ENCODE assay signal across 13 cellular contexts in the genomic region with DNA sequence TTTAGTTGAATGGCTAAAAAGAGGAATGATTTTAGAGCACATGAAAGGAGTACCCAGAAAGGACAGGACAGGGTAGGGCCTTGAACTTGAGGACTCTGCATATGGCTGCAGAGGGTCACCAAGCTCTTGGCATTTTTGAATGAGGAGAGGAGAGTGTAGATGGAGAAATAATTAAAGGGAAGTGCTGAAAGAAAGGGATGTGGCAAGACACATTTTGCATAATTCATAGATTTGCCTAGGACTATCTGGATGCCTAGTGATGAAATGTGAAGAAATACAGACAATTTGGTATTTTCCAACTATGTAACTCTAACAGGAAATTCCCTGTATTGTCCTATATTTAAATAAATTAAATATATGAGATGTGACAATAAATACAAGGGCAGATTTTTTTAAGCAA. TPM values are rescaled to one million over a fixed set of nuclear protein-coding genes. Genes with fewer than 3 reads are reported as not detected.
DNase-seq lines count a peak whose midpoint lies in the region; ATAC-seq and TF ChIP-seq lines count a peak whose summit lies in the region.
"Had no signal": no experiment of that assay in that cellular context is flagged by ENCODE, and none has a peak within 500 bp of the region (broad histone marks: within the 10 kb centered on the region; RNA-seq: fewer than 3 reads in every experiment).

No MANE protein-coding gene starts in this region.

- H3K4me1 ChIP-seq in SK-N-SH (ENCODE audit: control insufficient read depth in 1 of 2, insufficient read depth in 2 of 2, low read depth in 1 of 2, low read length in 1 of 2), result no peaks in the 10 kb centered on the region; a peak in 2 of 4 replicates

- peaks cover 13 to 29% of the 10 kb centered on the region in 2 donors for H3K4me1 Mint-ChIP-seq in stimulated activated naive B cell treated with anti-CD40 and anti-IgM and Interleukin-4, amounts not matched to agents 10 μg/mL and 1 μg/mL and 100 μg/mL, for 72 hours
- peaks cover 31% of the 10 kb centered on the region for H3K4me1 Mint-ChIP-seq in activated T-cell treated with anti-CD3 and anti-CD28 coated beads, Interleukin-2, amount 50 U/mL, for 4 hours (ENCODE audit: low read depth)

- H3K9me2 ChIP-seq in SK-N-SH, result no peaks in the 10 kb centered on the region

- H3K79me2 ChIP-seq in SK-N-SH (ENCODE audit: insufficient read depth), result no peaks in the 10 kb centered on the region

- no peak for TF ChIP-seq EP300 in SK-N-SH (IDR thresholded peaks at IDR 0.05; ENCODE audit: borderline replicate concordance in 1 of 2, low read depth in 1 of 2, low read length in 1 of 2)

- no peaks in the 10 kb centered on the region for H3K9me3 ChIP-seq in SK-N-SH

- H3K27me3 Mint-ChIP-seq in stimulated activated naive B cell treated with anti-CD40 and anti-IgM and Interleukin-4, amounts not matched to agents 10 μg/mL and 1 μg/mL and 100 μg/mL, for 72 hours, result no peaks in the 10 kb centered on the region
- no peaks in the 10 kb centered on the region for H3K27me3 Mint-ChIP-seq in activated T-cell treated with anti-CD3 and anti-CD28 coated beads, Interleukin-2, amount 50 U/mL, for 4 hours (ENCODE audit: low read depth)

- no peak overlapping the region for H3K4me2 ChIP-seq in SK-N-SH

- H3K27me3 ChIP-seq in SK-N-SH (ENCODE audit: insufficient read depth), result no peaks in the 10 kb centered on the region

- no peaks in the 10 kb centered on the region for H4K20me1 ChIP-seq in SK-N-SH (ENCODE audit: insufficient read depth)

- POLR2A ChIA-PET in SK-N-SH (lab: Yijun Ruan, JAX), result no interaction called here

- in situ Hi-C loops in KBM-7 (cut with MboI; ENCODE audit: low pct_unique_long_range_greater_than_20kb, low sequenced_read_pairs), result no loop called here

- H3K4me3 Mint-ChIP-seq in stimulated activated naive B cell treated with anti-CD40 and anti-IgM and Interleukin-4, amounts not matched to agents 10 μg/mL and 1 μg/mL and 100 μg/mL, for 72 hours, result no peak overlapping the region
- no peak overlapping the region for H3K4me3 Mint-ChIP-seq in activated T-cell treated with anti-CD3 and anti-CD28 coated beads, Interleukin-2, amount 50 U/mL, for 4 hours
- H3K4me3 Mint-ChIP-seq: nephron had no signal

- no peak overlapping the region for H3K9ac ChIP-seq in SK-N-SH

- no peak for TF ChIP-seq RAD21 in SK-N-SH (IDR thresholded peaks at IDR 0.05; ENCODE audit: low read length)

- no peak for TF ChIP-seq CTCF in SK-N-SH (IDR thresholded peaks at IDR 0.05)

- H3K27ac ChIP-seq in SK-N-SH (ENCODE audit: low read depth in 2 of 2, low read length in 1 of 2), result no peak overlapping the region
- H3K27ac ChIP-seq: 22Rv1 had no signal

- ATAC-seq in SK-N-SH treated with all-trans-retinoic acid at 6 μM for 48 hours, result no peak
- ATAC-seq in stimulated activated naive B cell treated with anti-CD40 and anti-IgM and Interleukin-4, amounts not matched to agents 10 μg/mL and 1 μg/mL and 100 μg/mL, for 72 hours (replicated peaks), result peak; percentile 19 to 27
- no peak for ATAC-seq in activated T-cell treated with anti-CD3 and anti-CD28 coated beads, Interleukin-2, amount 50 U/mL, for 4 hours

- H3K36me3 ChIP-seq in SK-N-SH (replicated peaks in 1 of 2; ENCODE audit: control insufficient read depth in 1 of 2, insufficient read depth in 2 of 2, low read length in 1 of 2), result no peaks in the 10 kb centered on the region

- no peaks in the 10 kb centered on the region for H3K9me3 Mint-ChIP-seq in stimulated activated naive B cell treated with anti-CD40 and anti-IgM and Interleukin-4, amounts not matched to agents 10 μg/mL and 1 μg/mL and 100 μg/mL, for 72 hours
- no peaks in the 10 kb centered on the region for H3K9me3 Mint-ChIP-seq in activated T-cell treated with anti-CD3 and anti-CD28 coated beads, Interleukin-2, amount 50 U/mL, for 4 hours
- H3K9me3 Mint-ChIP-seq: nephron had no signal

- no peak overlapping the region for H3K4me3 ChIP-seq in SK-N-SH (ENCODE audit: low read depth in 2 of 2, low read length in 1 of 2)

- H3K36me3 Mint-ChIP-seq in stimulated activated naive B cell treated with anti-CD40 and anti-IgM and Interleukin-4, amounts not matched to agents 10 μg/mL and 1 μg/mL and 100 μg/mL, for 72 hours, result no peaks in the 10 kb centered on the region
- H3K36me3 Mint-ChIP-seq in activated T-cell treated with anti-CD3 and anti-CD28 coated beads, Interleukin-2, amount 50 U/mL, for 4 hours (ENCODE audit: insufficient read depth), result no peaks in the 10 kb centered on the region

- CTCF ChIA-PET in SK-N-SH (lab: Yijun Ruan, JAX), result interaction anchor here (0.8 to 4.5 kb wide), 11 partner anchors 9 to 449 kb away, joined by 3 to 23 read pairs (median 5); a partner anchor contains a TSS

- H3K27ac Mint-ChIP-seq in stimulated activated naive B cell treated with anti-CD40 and anti-IgM and Interleukin-4, amounts not matched to agents 10 μg/mL and 1 μg/mL and 100 μg/mL, for 72 hours, result no peak overlapping the region

- no peaks in the 10 kb centered on the region for H3F3A ChIP-seq in SK-N-SH (replicated peaks; ENCODE audit: insufficient read depth)

- peak overlapping the region; percentile 17; the same call in 1 of the 2 replicates for H2AFZ ChIP-seq in SK-N-SH (ENCODE audit: low read depth)

- no peak for DNase-seq in SK-N-SH
- peak; percentile 39 for DNase-seq in KBM-7
- peak; percentile 60 for DNase-seq in amniotic epithelial cell (ENCODE audit: low read depth)
- DNase-seq in stimulated activated naive B cell treated with anti-CD40 and anti-IgM and Interleukin-4, amounts not matched to agents 10 μg/mL and 1 μg/mL and 100 μg/mL, for 72 hours, result no peak
- no peak for DNase-seq in hepatic stellate cell (ENCODE audit: low spot score)
- no peak for DNase-seq in DMS 273 treated with DMSO at 0.1 percent for 48 hours (lab: John Stamatoyannopoulos, UW)
- no peak for DNase-seq in activated T-cell treated with anti-CD3 and anti-CD28 coated beads, Interleukin-2, amount 50 U/mL, for 4 hours
- DNase-seq: DMS79; NCI-H2029; stimulated activated CD4-positive, alpha-beta T cell treated with anti-CD3 and anti-CD28 coated beads, Interleukin-12 subunit alpha, Interleukin-12 subunit beta, amount 100 ng/mL, for 4 hours had no signal

TF ChIP-seq in SK-N-SH, 30 proteins besides CTCF, POLR2A, EP300 and RAD21 (continues in another document):
- TF ChIP-seq, protein P1, sequence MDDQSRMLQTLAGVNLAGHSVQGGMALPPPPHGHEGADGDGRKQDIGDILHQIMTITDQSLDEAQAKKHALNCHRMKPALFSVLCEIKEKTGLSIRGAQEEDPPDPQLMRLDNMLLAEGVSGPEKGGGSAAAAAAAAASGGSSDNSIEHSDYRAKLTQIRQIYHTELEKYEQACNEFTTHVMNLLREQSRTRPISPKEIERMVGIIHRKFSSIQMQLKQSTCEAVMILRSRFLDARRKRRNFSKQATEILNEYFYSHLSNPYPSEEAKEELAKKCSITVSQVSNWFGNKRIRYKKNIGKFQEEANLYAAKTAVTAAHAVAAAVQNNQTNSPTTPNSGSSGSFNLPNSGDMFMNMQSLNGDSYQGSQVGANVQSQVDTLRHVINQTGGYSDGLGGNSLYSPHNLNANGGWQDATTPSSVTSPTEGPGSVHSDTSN (IDR thresholded peaks at IDR 0.05), result no peak
- no peak for TF ChIP-seq RXRA (IDR thresholded peaks at IDR 0.05; ENCODE audit: borderline replicate concordance, low read depth)
- no peak for TF ChIP-seq FOSL2 (IDR thresholded peaks at IDR 0.05; ENCODE audit: borderline replicate concordance, low read depth)

TF ChIP-seq in SK-N-SH treated with all-trans-retinoic acid at 6 μM for 48 hours, 23 proteins besides CTCF, POLR2A, EP300 and RAD21:
- no peak for TF ChIP-seq ZNF8 (CRISPR knock-in tag; IDR thresholded peaks at IDR 0.05)
- TF ChIP-seq OSR1 (CRISPR knock-in tag; IDR thresholded peaks at IDR 0.05), result no peak
- no peak for TF ChIP-seq ZFP30 (CRISPR knock-in tag; IDR thresholded peaks at IDR 0.05)
- no peak for TF ChIP-seq TCF4 (CRISPR knock-in tag; IDR thresholded peaks at IDR 0.05; ENCODE audit: borderline replicate concordance)
- no peak for TF ChIP-seq PPARA (CRISPR knock-in tag; IDR thresholded peaks at IDR 0.05; ENCODE audit: borderline replicate concordance)
- no peak for TF ChIP-seq ZC3H10 (CRISPR knock-in tag; IDR thresholded peaks at IDR 0.05)
- TF ChIP-seq BACH2 (CRISPR knock-in tag; IDR thresholded peaks at IDR 0.05; ENCODE audit: borderline replicate concordance), result no peak
TF ChIP-seq in SK-N-SH treated with all-trans-retinoic acid at 6 μM for 48 hours: peak in this region for 0.

RNA-seq across cellular contexts. Expression of a gene that starts 27.5 kb away (rescaled TPM):
- 7.4 and 11.2 TPM in 2 replicates for polyA plus RNA-seq in SK-N-SH (2012; rRNA removed)
- 4.4 and 4.6 TPM in 2 replicates for polyA plus RNA-seq in SK-N-SH (2012; cell fraction: cytosol; rRNA removed)
- 18.5 and 41.5 TPM in 2 replicates for polyA plus RNA-seq in SK-N-SH (2012; cell fraction: nucleus; rRNA removed)
- total RNA-seq in activated T-cell treated with anti-CD3 and anti-CD28 coated beads, Interleukin-2, amount 50 U/mL, for 4 hours, result 10 to 100 TPM; 10.6 to 11.1 (median 11.1) TPM

Comparison
In these comparisons a context has a peak if more than half of its experiments do, and no peak if none do; other contexts are left out.
1. DNase-seq: peak in KBM-7 (single experiment) and amniotic epithelial cell (single experiment); none in SK-N-SH (single experiment), stimulated activated naive B cell treated with anti-CD40 and anti-IgM and Interleukin-4, amounts not matched to agents 10 μg/mL and 1 μg/mL and 100 μg/mL, for 72 hours (single experiment), hepatic stellate cell (single experiment), DMS 273 treated with DMSO at 0.1 percent for 48 hours (single experiment) and activated T-cell treated with anti-CD3 and anti-CD28 coated beads, Interleukin-2, amount 50 U/mL, for 4 hours (single experiment).
2. ATAC-seq: peak in stimulated activated naive B cell treated with anti-CD40 and anti-IgM and Interleukin-4, amounts not matched to agents 10 μg/mL and 1 μg/mL and 100 μg/mL, for 72 hours (2 of 2); none in SK-N-SH treated with all-trans-retinoic acid at 6 μM for 48 hours (single experiment) and activated T-cell treated with anti-CD3 and anti-CD28 coated beads, Interleukin-2, amount 50 U/mL, for 4 hours (0 of 2).